Comparison of ENCODE assay signal across 1 cellular context in the genomic region with DNA sequence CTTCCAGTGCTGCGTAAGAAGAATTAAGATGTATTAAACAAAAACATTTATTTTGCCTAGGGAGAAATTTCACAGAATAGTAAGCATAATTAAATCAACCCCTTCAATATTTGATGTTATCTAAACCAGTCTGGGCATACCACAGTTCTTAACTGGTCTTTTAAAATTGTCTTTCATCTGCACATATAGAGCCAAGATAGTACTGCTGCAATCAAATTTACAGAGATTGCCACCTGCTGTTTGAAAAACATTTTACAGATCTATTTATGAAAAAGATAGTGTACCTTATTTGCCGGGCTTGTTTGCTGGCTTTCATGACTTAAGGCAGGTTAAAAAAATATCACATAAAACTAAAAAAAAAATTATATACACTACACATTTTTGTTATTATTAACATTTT.
TF ChIP-seq lines count a peak whose summit lies in the region.

No MANE protein-coding gene starts in this region.

TF ChIP-seq in HepG2, 621 proteins besides CTCF, POLR2A, EP300 and RAD21 (continued from another document):
- TF ChIP-seq, protein P1, sequence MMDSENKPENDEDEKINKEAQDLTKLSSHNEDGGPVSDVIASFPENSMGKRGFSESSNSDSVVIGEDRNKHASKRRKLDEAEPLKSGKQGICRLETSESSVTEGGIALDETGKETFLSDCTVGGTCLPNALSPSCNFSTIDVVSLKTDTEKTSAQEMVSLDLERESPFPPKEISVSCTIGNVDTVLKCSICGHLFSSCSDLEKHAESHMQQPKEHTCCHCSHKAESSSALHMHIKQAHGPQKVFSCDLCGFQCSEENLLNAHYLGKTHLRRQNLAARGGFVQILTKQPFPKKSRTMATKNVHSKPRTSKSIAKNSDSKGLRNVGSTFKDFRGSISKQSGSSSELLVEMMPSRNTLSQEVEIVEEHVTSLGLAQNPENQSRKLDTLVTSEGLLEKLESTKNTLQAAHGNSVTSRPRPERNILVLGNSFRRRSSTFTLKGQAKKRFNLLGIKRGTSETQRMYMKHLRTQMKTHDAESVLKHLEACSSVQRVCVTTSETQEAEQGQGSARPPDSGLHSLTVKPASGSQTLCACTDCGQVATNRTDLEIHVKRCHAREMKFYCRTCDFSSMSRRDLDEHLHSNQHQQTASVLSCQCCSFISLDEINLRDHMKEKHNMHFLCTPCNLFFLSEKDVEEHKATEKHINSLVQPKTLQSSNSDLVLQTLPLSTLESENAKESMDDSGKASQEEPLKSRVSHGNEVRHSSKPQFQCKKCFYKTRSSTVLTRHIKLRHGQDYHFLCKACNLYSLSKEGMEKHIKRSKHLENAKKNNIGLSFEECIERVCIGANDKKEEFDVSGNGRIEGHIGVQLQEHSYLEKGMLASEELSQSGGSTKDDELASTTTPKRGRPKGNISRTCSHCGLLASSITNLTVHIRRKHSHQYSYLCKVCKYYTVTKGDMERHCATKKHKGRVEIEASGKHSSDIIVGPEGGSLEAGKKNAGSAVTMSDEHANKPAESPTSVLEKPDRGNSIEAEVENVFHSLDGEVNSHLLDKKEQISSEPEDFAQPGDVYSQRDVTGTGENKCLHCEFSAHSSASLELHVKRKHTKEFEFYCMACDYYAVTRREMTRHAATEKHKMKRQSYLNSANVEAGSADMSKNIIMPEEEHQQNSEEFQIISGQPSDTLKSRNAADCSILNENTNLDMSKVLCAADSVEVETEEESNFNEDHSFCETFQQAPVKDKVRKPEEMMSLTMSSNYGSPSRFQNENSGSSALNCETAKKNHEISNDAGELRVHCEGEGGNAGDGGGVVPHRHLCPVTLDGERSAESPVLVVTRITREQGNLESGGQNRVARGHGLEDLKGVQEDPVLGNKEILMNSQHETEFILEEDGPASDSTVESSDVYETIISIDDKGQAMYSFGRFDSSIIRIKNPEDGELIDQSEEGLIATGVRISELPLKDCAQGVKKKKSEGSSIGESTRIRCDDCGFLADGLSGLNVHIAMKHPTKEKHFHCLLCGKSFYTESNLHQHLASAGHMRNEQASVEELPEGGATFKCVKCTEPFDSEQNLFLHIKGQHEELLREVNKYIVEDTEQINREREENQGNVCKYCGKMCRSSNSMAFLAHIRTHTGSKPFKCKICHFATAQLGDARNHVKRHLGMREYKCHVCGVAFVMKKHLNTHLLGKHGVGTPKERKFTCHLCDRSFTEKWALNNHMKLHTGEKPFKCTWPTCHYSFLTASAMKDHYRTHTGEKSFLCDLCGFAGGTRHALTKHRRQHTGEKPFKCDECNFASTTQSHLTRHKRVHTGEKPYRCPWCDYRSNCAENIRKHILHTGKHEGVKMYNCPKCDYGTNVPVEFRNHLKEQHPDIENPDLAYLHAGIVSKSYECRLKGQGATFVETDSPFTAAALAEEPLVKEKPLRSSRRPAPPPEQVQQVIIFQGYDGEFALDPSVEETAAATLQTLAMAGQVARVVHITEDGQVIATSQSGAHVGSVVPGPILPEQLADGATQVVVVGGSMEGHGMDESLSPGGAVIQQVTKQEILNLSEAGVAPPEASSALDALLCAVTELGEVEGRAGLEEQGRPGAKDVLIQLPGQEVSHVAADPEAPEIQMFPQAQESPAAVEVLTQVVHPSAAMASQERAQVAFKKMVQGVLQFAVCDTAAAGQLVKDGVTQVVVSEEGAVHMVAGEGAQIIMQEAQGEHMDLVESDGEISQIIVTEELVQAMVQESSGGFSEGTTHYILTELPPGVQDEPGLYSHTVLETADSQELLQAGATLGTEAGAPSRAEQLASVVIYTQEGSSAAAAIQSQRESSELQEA (CRISPR knock-in tag; IDR thresholded peaks at IDR 0.05; ENCODE audit: not compliant biosample characterization) = no peak
- TF ChIP-seq, protein P2, sequence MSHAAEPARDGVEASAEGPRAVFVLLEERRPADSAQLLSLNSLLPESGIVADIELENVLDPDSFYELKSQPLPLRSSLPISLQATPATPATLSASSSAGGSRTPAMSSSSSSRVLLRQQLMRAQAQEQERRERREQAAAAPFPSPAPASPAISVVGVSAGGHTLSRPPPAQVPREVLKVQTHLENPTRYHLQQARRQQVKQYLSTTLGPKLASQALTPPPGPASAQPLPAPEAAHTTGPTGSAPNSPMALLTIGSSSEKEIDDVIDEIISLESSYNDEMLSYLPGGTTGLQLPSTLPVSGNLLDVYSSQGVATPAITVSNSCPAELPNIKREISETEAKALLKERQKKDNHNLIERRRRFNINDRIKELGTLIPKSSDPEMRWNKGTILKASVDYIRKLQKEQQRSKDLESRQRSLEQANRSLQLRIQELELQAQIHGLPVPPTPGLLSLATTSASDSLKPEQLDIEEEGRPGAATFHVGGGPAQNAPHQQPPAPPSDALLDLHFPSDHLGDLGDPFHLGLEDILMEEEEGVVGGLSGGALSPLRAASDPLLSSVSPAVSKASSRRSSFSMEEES (CRISPR knock-in tag; IDR thresholded peaks at IDR 0.05) = no peak
- TF ChIP-seq AGO1 (IDR thresholded peaks at IDR 0.05; ENCODE audit: low read depth, low read length, poor library complexity, severe bottlenecking) (no peak), NBN (conservative IDR thresholded peaks at IDR 0.05) (no peak), MTA3 (CRISPR knock-in tag; IDR thresholded peaks at IDR 0.05) (no peak)
